1 cellular context compared by ENCODE assay signal in the genomic region with DNA sequence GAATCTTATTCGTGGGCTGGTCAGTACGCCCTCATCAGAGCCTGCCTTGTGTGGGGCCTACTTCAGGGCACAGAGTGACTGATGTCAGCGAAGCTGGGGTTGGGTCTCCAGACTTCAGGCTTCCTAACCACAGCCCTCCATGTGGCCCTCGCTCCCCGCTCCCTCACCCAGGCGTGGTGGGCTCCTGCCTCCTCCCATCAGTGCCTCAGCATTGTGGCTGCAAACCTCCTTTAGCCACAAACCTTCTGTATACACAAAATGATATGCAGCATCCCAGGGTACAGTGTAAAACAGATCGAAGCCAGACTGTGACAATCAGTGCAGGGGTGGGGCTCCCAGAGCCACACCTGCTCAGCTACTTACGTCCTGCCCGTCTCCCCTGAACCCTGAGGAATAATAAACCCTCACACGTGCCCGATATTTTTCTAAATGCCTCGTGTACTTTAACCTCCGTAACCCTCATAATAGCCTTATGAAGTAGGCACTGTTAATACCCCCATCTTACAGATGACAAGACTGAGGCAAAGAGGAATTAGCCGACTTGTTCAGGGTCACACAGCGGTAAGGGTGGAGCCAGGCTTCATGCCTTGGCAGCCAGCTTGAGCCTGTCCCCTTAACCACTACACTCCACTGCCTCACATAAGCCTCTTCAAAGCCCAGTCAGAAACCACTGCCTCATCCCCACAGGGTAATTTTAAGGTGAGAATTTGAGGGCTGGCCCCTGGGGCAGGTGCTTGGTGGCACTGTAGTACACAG.
TF ChIP-seq lines count a peak whose summit lies in the region.

No MANE protein-coding gene starts in this region.

TF ChIP-seq in IMR-90, 13 proteins besides CTCF, POLR2A, EP300 and RAD21 (continued from another document):
- no peak for TF ChIP-seq BHLHE40 (IDR thresholded peaks at IDR 0.05; ENCODE audit: low read depth, low read length)
- TF ChIP-seq CEBPB (IDR thresholded peaks at IDR 0.05; ENCODE audit: low read depth, low read length), result no peak
- TF ChIP-seq, protein P1, sequence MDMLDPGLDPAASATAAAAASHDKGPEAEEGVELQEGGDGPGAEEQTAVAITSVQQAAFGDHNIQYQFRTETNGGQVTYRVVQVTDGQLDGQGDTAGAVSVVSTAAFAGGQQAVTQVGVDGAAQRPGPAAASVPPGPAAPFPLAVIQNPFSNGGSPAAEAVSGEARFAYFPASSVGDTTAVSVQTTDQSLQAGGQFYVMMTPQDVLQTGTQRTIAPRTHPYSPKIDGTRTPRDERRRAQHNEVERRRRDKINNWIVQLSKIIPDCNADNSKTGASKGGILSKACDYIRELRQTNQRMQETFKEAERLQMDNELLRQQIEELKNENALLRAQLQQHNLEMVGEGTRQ (IDR thresholded peaks at IDR 0.05; ENCODE audit: low read depth, low read length), result no peak
- no peak for TF ChIP-seq RFX5 (IDR thresholded peaks at IDR 0.05; ENCODE audit: low read depth, low read length)
- no peak for TF ChIP-seq RCOR1 (IDR thresholded peaks at IDR 0.05; ENCODE audit: insufficient replicate concordance, low read length)
- no peak for TF ChIP-seq MXI1 (IDR thresholded peaks at IDR 0.05; ENCODE audit: borderline replicate concordance, low read depth, low read length)
- TF ChIP-seq NFE2L2 (IDR thresholded peaks at IDR 0.05; ENCODE audit: low read depth, low read length), result no peak
- no peak for TF ChIP-seq MAZ (IDR thresholded peaks at IDR 0.05; ENCODE audit: borderline replicate concordance, low read depth, low read length)
- no peak for TF ChIP-seq MAFK (IDR thresholded peaks at IDR 0.05; ENCODE audit: low read depth, low read length)
- no peak for TF ChIP-seq CHD1 (IDR thresholded peaks at IDR 0.05; ENCODE audit: low read depth, low read length)
- TF ChIP-seq FOS (IDR thresholded peaks at IDR 0.05; ENCODE audit: low read depth, low read length), result no peak
- TF ChIP-seq, protein P2, sequence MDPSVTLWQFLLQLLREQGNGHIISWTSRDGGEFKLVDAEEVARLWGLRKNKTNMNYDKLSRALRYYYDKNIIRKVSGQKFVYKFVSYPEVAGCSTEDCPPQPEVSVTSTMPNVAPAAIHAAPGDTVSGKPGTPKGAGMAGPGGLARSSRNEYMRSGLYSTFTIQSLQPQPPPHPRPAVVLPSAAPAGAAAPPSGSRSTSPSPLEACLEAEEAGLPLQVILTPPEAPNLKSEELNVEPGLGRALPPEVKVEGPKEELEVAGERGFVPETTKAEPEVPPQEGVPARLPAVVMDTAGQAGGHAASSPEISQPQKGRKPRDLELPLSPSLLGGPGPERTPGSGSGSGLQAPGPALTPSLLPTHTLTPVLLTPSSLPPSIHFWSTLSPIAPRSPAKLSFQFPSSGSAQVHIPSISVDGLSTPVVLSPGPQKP (IDR thresholded peaks at IDR 0.05; ENCODE audit: borderline replicate concordance, low read depth, low read length), result no peak
